9 cellular contexts compared by ENCODE assay signal in the genomic region with DNA sequence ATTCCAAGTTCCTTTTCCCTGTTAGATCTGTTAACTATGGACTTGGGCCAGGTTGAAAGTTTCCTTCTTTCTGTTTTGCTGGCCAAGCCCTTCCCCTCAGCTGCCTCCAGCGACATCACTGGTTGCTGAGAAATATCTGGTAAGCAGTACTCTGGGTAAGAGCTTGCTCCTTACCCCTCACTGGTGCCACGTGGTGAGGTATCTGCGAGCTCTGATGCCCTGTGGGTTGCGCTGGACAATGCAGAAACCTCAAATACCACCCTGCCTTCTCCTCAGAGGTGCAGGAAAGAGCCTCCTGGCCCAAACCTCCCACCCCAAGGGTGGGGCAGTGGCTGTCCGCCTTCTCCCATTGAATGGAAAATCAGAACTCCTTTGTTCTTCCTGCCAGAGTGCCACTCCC. TPM values are rescaled to one million over a fixed set of nuclear protein-coding genes. Genes with fewer than 3 reads are reported as not detected.
DNase-seq lines count a peak whose midpoint lies in the region; ATAC-seq, FAIRE-seq and TF ChIP-seq lines count a peak whose summit lies in the region.
"Had no signal": no experiment of that assay in that cellular context is flagged by ENCODE, and none has a peak within 500 bp of the region (broad histone marks: within the 10 kb centered on the region; RNA-seq: fewer than 3 reads in every experiment).

No MANE protein-coding gene starts in this region.

- no peak for TF ChIP-seq EP300 in SK-N-SH (IDR thresholded peaks at IDR 0.05; ENCODE audit: borderline replicate concordance in 1 of 2, low read depth in 1 of 2, low read length in 1 of 2)

- peaks cover 45 to 98% (median 59%) of the 10 kb centered on the region in 10 experiments for H3K4me1 ChIP-seq in BLaER1 treated with 17β-estradiol and CSF1 and Interleukin-3, amounts not matched to agents 10 nM and 100 nM
- H3K4me1 ChIP-seq in SK-N-SH (ENCODE audit: control insufficient read depth in 1 of 2, insufficient read depth in 2 of 2, low read depth in 1 of 2, low read length in 1 of 2) (peaks cover 0 to 48% of the 10 kb centered on the region in 2 experiments; a peak in 3 of 4 replicates), pancreas (peaks cover 0 to 22% (median 11%) of the 10 kb centered on the region in 3 donors)

- H4K20me1 ChIP-seq in BLaER1 treated with 17β-estradiol and CSF1 and Interleukin-3, amounts not matched to agents 10 nM and 100 nM = peaks cover 0 to 18% (median 0%) of the 10 kb centered on the region in 11 experiments; a peak in 4 of 22 replicates
- H4K20me1 ChIP-seq in SK-N-SH (ENCODE audit: insufficient read depth) = no peaks in the 10 kb centered on the region

- DNase-seq in SK-N-SH = no peak
- peak; percentile 42 for DNase-seq in globus pallidus (ENCODE audit: low spot score)
- peak in 1 of 6 donors; percentile 50 for DNase-seq in pancreas
- DNase-seq in NCI-H187 treated with DMSO at 0.1 percent for 48 hours (lab: John Stamatoyannopoulos, UW) = no peak
- DNase-seq in GF-D8 (lab: John Stamatoyannopoulos, UW) = no peak
- DNase-seq in NCI-H2227 (lab: John Stamatoyannopoulos, UW; ENCODE audit: unreplicated experiment) = no peak
- DNase-seq: stimulated activated CD4-positive, alpha-beta T cell treated with anti-CD3 and anti-CD28 coated beads, Interleukin-4, amount 100 ng/mL, for 1 hour had no signal

- H3K4me3 ChIP-seq in BLaER1 treated with 17β-estradiol and CSF1 and Interleukin-3, amounts not matched to agents 10 nM and 100 nM = peak overlapping the region in 2 of 10 experiments; percentile 11 to 16; a peak in 1 of 20 replicates
- H3K4me3 ChIP-seq in SK-N-SH (ENCODE audit: low read depth in 2 of 2, low read length in 1 of 2) (no peak overlapping the region), pancreas (no peak overlapping the region)

- intact Hi-C loops in pancreas (cut with DNase I) = no loop called here

- TF ChIP-seq CTCF in SK-N-SH (IDR thresholded peaks at IDR 0.05) = no peak
- TF ChIP-seq CTCF in pancreas (IDR thresholded peaks at IDR 0.05) = no peak

- ATAC-seq in pancreas (peak; percentile 63 to 90 (median 86)), HG02798 (IDR thresholded peaks at IDR 0.05; ENCODE audit: poor library complexity, unreplicated experiment) (no peak)

- peak overlapping the region; percentile 38 to 77 (median 68); a peak in 19 of 22 replicates for H3K27ac ChIP-seq in BLaER1 treated with 17β-estradiol and CSF1 and Interleukin-3, amounts not matched to agents 10 nM and 100 nM
- H3K27ac ChIP-seq in SK-N-SH (ENCODE audit: low read depth in 2 of 2, low read length in 1 of 2) = peak overlapping the region in 1 of 2 experiments; percentile 91; a peak in 2 of 4 replicates
- peak overlapping the region in 3 of 4 donors; percentile 9 to 60 (median 55) for H3K27ac ChIP-seq in pancreas

- FAIRE-seq in pancreas (lab: Jason Lieb, UNC) = no peak

- 83% methylated on average over 4 of the region's 5 CpGs for WGBS in SK-N-SH (ENCODE audit: low lambda C conversion rate)
- 62 to 65% methylated on average over 5 of the region's 5 CpGs for whole genome bisulfite sequencing in pancreas, 2 donors

- CTCF ChIA-PET in SK-N-SH (lab: Yijun Ruan, JAX) = no interaction called here

- no peaks in the 10 kb centered on the region for H3K27me3 ChIP-seq in BLaER1 treated with 17β-estradiol and CSF1 and Interleukin-3, amounts not matched to agents 10 nM and 100 nM
- H3K27me3 ChIP-seq in SK-N-SH (ENCODE audit: insufficient read depth) (no peaks in the 10 kb centered on the region), pancreas (no peaks in the 10 kb centered on the region)

- H3K9me3 ChIP-seq in BLaER1 treated with 17β-estradiol and CSF1 and Interleukin-3, amounts not matched to agents 10 nM and 100 nM (replicated peaks in 1 of 11) = peaks cover 5 to 24% (median 13%) of the 10 kb centered on the region in 11 experiments; a peak in 12 of 22 replicates
- H3K9me3 ChIP-seq in SK-N-SH (no peaks in the 10 kb centered on the region), pancreas (no peaks in the 10 kb centered on the region)

- no peaks in the 10 kb centered on the region for H3K9me2 ChIP-seq in SK-N-SH

- H3K79me2 ChIP-seq in SK-N-SH (ENCODE audit: insufficient read depth) = peaks cover 22% of the 10 kb centered on the region

- peak overlapping the region in 5 of 11 experiments; percentile 24 to 72 (median 53); a peak in 5 of 22 replicates for H3K9ac ChIP-seq in BLaER1 treated with 17β-estradiol and CSF1 and Interleukin-3, amounts not matched to agents 10 nM and 100 nM
- H3K9ac ChIP-seq in SK-N-SH = peak overlapping the region; percentile 49; the same call in 1 of the 2 replicates

- peak overlapping the region; percentile 10 to 96 (median 67); a peak in 16 of 22 replicates for H3K4me2 ChIP-seq in BLaER1 treated with 17β-estradiol and CSF1 and Interleukin-3, amounts not matched to agents 10 nM and 100 nM
- peak overlapping the region; percentile 52 for H3K4me2 ChIP-seq in SK-N-SH

- no peak overlapping the region for H2AFZ ChIP-seq in SK-N-SH (ENCODE audit: low read depth)

- POLR2A ChIA-PET in SK-N-SH (lab: Yijun Ruan, JAX) = interaction anchor here (0.6 kb wide), 1 partner anchor 42 kb away, joined by 3 read pairs; no protein-coding TSS in a partner anchor

- peaks cover 37% of the 10 kb centered on the region for H3F3A ChIP-seq in SK-N-SH (replicated peaks; ENCODE audit: insufficient read depth)

- no peak for TF ChIP-seq RAD21 in SK-N-SH (IDR thresholded peaks at IDR 0.05; ENCODE audit: low read length)

- peaks cover 0 to 36% (median 9%) of the 10 kb centered on the region in 11 experiments; a peak in 16 of 22 replicates for H3K36me3 ChIP-seq in BLaER1 treated with 17β-estradiol and CSF1 and Interleukin-3, amounts not matched to agents 10 nM and 100 nM
- H3K36me3 ChIP-seq in SK-N-SH (replicated peaks in 1 of 2; ENCODE audit: control insufficient read depth in 1 of 2, insufficient read depth in 2 of 2, low read length in 1 of 2) = no peaks in the 10 kb centered on the region
- no peaks in the 10 kb centered on the region for H3K36me3 ChIP-seq in pancreas

TF ChIP-seq in SK-N-SH, 30 proteins besides CTCF, POLR2A, EP300 and RAD21:
- TF ChIP-seq SMC3 (IDR thresholded peaks at IDR 0.05; ENCODE audit: low read depth, low read length) = no peak
- TF ChIP-seq RFX5 (IDR thresholded peaks at IDR 0.05; ENCODE audit: low read length) = peak; percentile 92

RNA-seq across cellular contexts. Expression of gene APH1B, which starts 42.9 kb away (rescaled TPM):
- 7.6 and 11.2 TPM in 2 replicates for polyA plus RNA-seq in SK-N-SH (2012; rRNA removed)
- 9.1 and 10.1 TPM in 2 replicates for polyA plus RNA-seq in SK-N-SH (2012; cell fraction: cytosol; rRNA removed)
- 8.6 and 15.1 TPM in 2 replicates for polyA plus RNA-seq in SK-N-SH (2012; cell fraction: nucleus; rRNA removed)
- 10 to 100 TPM in 1 of 6 donors, 1 to 10 TPM in 5; 3.2 to 10.7 (median 5.8) TPM for total RNA-seq in pancreas
- 10 to 100 TPM in 1 of 2 donors, 1 to 10 TPM in 1; 3.1 to 11.7 TPM for polyA plus RNA-seq in pancreas

RNA-seq across cellular contexts. Expression of gene RAB8B, which starts 45.1 kb away (rescaled TPM):
- polyA plus RNA-seq in SK-N-SH (2012; rRNA removed) = 4.7 and 5.4 TPM in 2 replicates
- 8.9 and 12.6 TPM in 2 replicates for polyA plus RNA-seq in SK-N-SH (2012; cell fraction: cytosol; rRNA removed)
- polyA plus RNA-seq in SK-N-SH (2012; cell fraction: nucleus; rRNA removed) = 1.9 and 6.2 TPM in 2 replicates
- 10 to 100 TPM in 2 of 6 donors, 1 to 10 TPM in 4; 3.9 to 19.2 (median 6.6) TPM for total RNA-seq in pancreas
- polyA plus RNA-seq in pancreas = 1 to 10 TPM; 2.0 to 4.3 TPM
